23 cellular contexts compared by ENCODE assay signal in the genomic region with DNA sequence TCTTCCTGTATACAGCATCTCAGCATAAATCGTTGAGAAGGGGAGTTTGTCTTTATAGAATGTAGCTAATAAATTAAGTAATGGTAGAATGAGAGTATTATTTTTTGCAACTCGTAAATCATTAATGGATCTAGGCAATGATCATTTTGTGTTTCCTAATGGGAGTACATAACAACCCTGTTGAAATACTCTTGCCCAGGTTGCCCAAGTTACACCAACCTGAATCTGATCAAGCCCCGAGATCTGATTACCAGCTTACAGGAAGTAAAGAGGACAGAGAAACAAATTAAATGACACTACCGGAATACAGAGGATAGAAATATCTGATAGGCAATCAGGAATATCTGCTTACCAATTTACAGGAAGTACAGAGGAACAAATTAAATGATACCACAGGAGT.
DNase-seq lines count a peak whose midpoint lies in the region; ATAC-seq, FAIRE-seq and TF ChIP-seq lines count a peak whose summit lies in the region.
"Had no signal": no experiment of that assay in that cellular context is flagged by ENCODE, and none has a peak within 500 bp of the region (broad histone marks: within the 10 kb centered on the region; RNA-seq: fewer than 3 reads in every experiment).

No MANE protein-coding gene starts in this region.

- no peak overlapping the region for H3K27ac Mint-ChIP-seq in natural killer cell
- H3K27ac Mint-ChIP-seq: B cell; CD4-positive, alpha-beta T cell; CD8-positive, alpha-beta T cell had no signal

- H3K36me3 ChIP-seq in liver (ENCODE audit: control insufficient read depth in 4 of 4, insufficient read depth in 3 of 4, low read depth in 1 of 4, low read length in 3 of 4), result peaks cover 0 to 2% (median 0%) of the 10 kb centered on the region in 4 donors
- no peaks in the 10 kb centered on the region for H3K36me3 ChIP-seq in HepG2 (replicated peaks in 1 of 2; ENCODE audit: control insufficient read depth in 1 of 2, insufficient read depth in 2 of 2, low read length in 2 of 2)
- H3K36me3 ChIP-seq in right lobe of liver, result no peaks in the 10 kb centered on the region
- no peaks in the 10 kb centered on the region for H3K36me3 ChIP-seq in parathyroid adenoma (ENCODE audit: control insufficient read depth, insufficient read depth, low read length)
- H3K36me3 ChIP-seq in smooth muscle cell (ENCODE audit: low read depth), result peaks cover 9% of the 10 kb centered on the region
- H3K36me3 ChIP-seq in esophagus muscularis mucosa, result no peaks in the 10 kb centered on the region

- H3K27me3 ChIP-seq in liver (ENCODE audit: control insufficient read depth in 4 of 4, insufficient read depth in 4 of 4, low read length in 3 of 4), result no peaks in the 10 kb centered on the region
- no peaks in the 10 kb centered on the region for H3K27me3 ChIP-seq in HepG2 (ENCODE audit: control insufficient read depth in 1 of 2, insufficient read depth in 2 of 2, low read length in 2 of 2)
- no peaks in the 10 kb centered on the region for H3K27me3 ChIP-seq in right lobe of liver
- H3K27me3 ChIP-seq in parathyroid adenoma (ENCODE audit: control insufficient read depth, insufficient read depth, low read length), result no peaks in the 10 kb centered on the region
- H3K27me3 ChIP-seq in smooth muscle cell (ENCODE audit: low read depth), result no peaks in the 10 kb centered on the region
- no peaks in the 10 kb centered on the region for H3K27me3 ChIP-seq in esophagus muscularis mucosa
- H3K27me3 ChIP-seq: BLaER1 treated with 17β-estradiol and CSF1 and Interleukin-3, amounts not matched to agents 10 nM and 100 nM had no signal

- POLR2A ChIA-PET in HepG2 (lab: Yijun Ruan, JAX), result no interaction called here

- H3K79me2 ChIP-seq in HepG2 (ENCODE audit: insufficient read depth, low read length), result no peaks in the 10 kb centered on the region
- no peaks in the 10 kb centered on the region for H3K79me2 ChIP-seq in parathyroid adenoma
- H3K79me2 ChIP-seq in smooth muscle cell (ENCODE audit: low read depth), result peaks cover 56% of the 10 kb centered on the region

- TF ChIP-seq RAD21 in liver (IDR thresholded peaks at IDR 0.05) (peak; percentile 62), HepG2 (CRISPR knock-in tag; IDR thresholded peaks at IDR 0.05) (no peak)

- H3K4me1 ChIP-seq in liver (ENCODE audit: control insufficient read depth in 4 of 4, insufficient read depth in 4 of 4, low read length in 3 of 4) (peaks cover 2 to 7% (median 3%) of the 10 kb centered on the region in 4 donors), HepG2 (ENCODE audit: insufficient read depth, low read length) (peaks cover 25% of the 10 kb centered on the region), right lobe of liver (peaks cover 0 to 14% (median 3%) of the 10 kb centered on the region in 4 donors), parathyroid adenoma (no peaks in the 10 kb centered on the region), smooth muscle cell (ENCODE audit: low read depth) (no peaks in the 10 kb centered on the region), esophagus muscularis mucosa (peaks cover 0 to 7% (median 0%) of the 10 kb centered on the region in 4 donors)
- H3K4me1 ChIP-seq: BLaER1 treated with 17β-estradiol and CSF1 and Interleukin-3, amounts not matched to agents 10 nM and 100 nM; Caco-2 had no signal

- no peak for ATAC-seq in HepG2
- peak; percentile 93 to 99 (median 94) for ATAC-seq in right lobe of liver
- ATAC-seq in GM18511 (IDR thresholded peaks at IDR 0.05; ENCODE audit: unreplicated experiment), result no peak
- ATAC-seq in natural killer cell, result no peak
- ATAC-seq: A549; CD8-positive, alpha-beta T cell had no signal

- BruUV-seq in HepG2 (replicated peaks; lab: Mats Ljungman, UMichigan), result no TSS peak

- H3K9me3 Mint-ChIP-seq in natural killer cell, result peaks cover 3 to 6% of the 10 kb centered on the region in 2 donors

- no peaks in the 10 kb centered on the region for H3K36me3 Mint-ChIP-seq in natural killer cell

- H3F3A ChIP-seq in smooth muscle cell (ENCODE audit: low read depth), result peaks cover 10% of the 10 kb centered on the region

- peaks cover 22 to 24% of the 10 kb centered on the region in 2 donors for H3K4me1 Mint-ChIP-seq in natural killer cell
- H3K4me1 Mint-ChIP-seq: B cell had no signal

- H4K20me1 ChIP-seq in HepG2 (ENCODE audit: insufficient read depth, low read length) (no peaks in the 10 kb centered on the region), smooth muscle cell (ENCODE audit: low read depth) (no peaks in the 10 kb centered on the region)
- H4K20me1 ChIP-seq: BLaER1 treated with 17β-estradiol and CSF1 and Interleukin-3, amounts not matched to agents 10 nM and 100 nM had no signal

- no peak for TF ChIP-seq CTCF in liver (IDR thresholded peaks at IDR 0.05; ENCODE audit: low read depth, low read length, missing input control)
- no peak for TF ChIP-seq CTCF in HepG2 (CRISPR knock-in tag; IDR thresholded peaks at IDR 0.05)
- no peak for TF ChIP-seq CTCF in right lobe of liver (IDR thresholded peaks at IDR 0.05)
- no peak for TF ChIP-seq CTCF in parathyroid adenoma (IDR thresholded peaks at IDR 0.05)
- no peak for TF ChIP-seq CTCF in smooth muscle cell (IDR thresholded peaks at IDR 0.05; ENCODE audit: borderline replicate concordance, insufficient read depth, poor library complexity, severe bottlenecking)
- no peak for TF ChIP-seq CTCF in esophagus muscularis mucosa (IDR thresholded peaks at IDR 0.05)
- TF ChIP-seq CTCF in natural killer cell (IDR thresholded peaks at IDR 0.05), result no peak

- H3K4me2 ChIP-seq in HepG2 (ENCODE audit: low read depth, low read length), result no peak overlapping the region
- H3K4me2 ChIP-seq in parathyroid adenoma (ENCODE audit: low read length), result peak overlapping the region; percentile 4
- H3K4me2 ChIP-seq in smooth muscle cell, result no peak overlapping the region
- H3K4me2 ChIP-seq: A549; BLaER1 treated with 17β-estradiol and CSF1 and Interleukin-3, amounts not matched to agents 10 nM and 100 nM had no signal

- no peak overlapping the region for H2AFZ ChIP-seq in HepG2 (ENCODE audit: low read length)
- peak overlapping the region; percentile 20 for H2AFZ ChIP-seq in parathyroid adenoma
- no peak overlapping the region for H2AFZ ChIP-seq in smooth muscle cell (ENCODE audit: low read depth)

- H3K27ac ChIP-seq in liver (ENCODE audit: low read depth in 1 of 2, low read length in 2 of 2) (peak overlapping the region; percentile 93), HepG2 (ENCODE audit: extremely low read length, insufficient read depth, low read length) (no peak overlapping the region), right lobe of liver (peak overlapping the region; percentile 68 to 89 (median 88)), parathyroid adenoma (peak overlapping the region; percentile 39), smooth muscle cell (ENCODE audit: low read depth) (peak overlapping the region; percentile 15), esophagus muscularis mucosa (replicated peaks in 1 of 4) (no peak overlapping the region)
- H3K27ac ChIP-seq: 22Rv1; BLaER1 treated with 17β-estradiol and CSF1 and Interleukin-3, amounts not matched to agents 10 nM and 100 nM; C4-2B had no signal

- 36% methylated on average over 4 of the region's 4 CpGs for WGBS in liver
- WGBS in HepG2 (ENCODE audit: low lambda C conversion rate), result 96% methylated on average over 4 of the region's 4 CpGs
- whole genome bisulfite sequencing in right lobe of liver (ENCODE audit: insufficient coverage, low coverage, low lambda C conversion rate, missing lambda C conversion rate), result 14% methylated on average over 4 of the region's 4 CpGs
- 93% methylated on average over 4 of the region's 4 CpGs for WGBS in smooth muscle cell (ENCODE audit: low lambda C conversion rate)
- WGBS in esophagus muscularis mucosa, result 94% methylated on average over 4 of the region's 4 CpGs

- H3K4me3 ChIP-seq in liver (ENCODE audit: low read depth in 1 of 3, low read length in 3 of 3) (no peak overlapping the region), HepG2 (replicated peaks in 1 of 3; ENCODE audit: insufficient read depth in 1 of 3, low read depth in 2 of 3, low read length in 3 of 3) (no peak overlapping the region), right lobe of liver (no peak overlapping the region), parathyroid adenoma (ENCODE audit: low read depth, low read length) (no peak overlapping the region), smooth muscle cell (no peak overlapping the region), esophagus muscularis mucosa (no peak overlapping the region)
- H3K4me3 ChIP-seq: A549; BLaER1 treated with 17β-estradiol and CSF1 and Interleukin-3, amounts not matched to agents 10 nM and 100 nM had no signal

- CTCF ChIA-PET in HepG2 (lab: Yijun Ruan, JAX; ENCODE audit: low intra/inter-chr PET ratio, low total read pairs), result no interaction called here

- in situ Hi-C loops in HepG2 (cut with HindIII; ENCODE audit: extremely low pct_ligation_motif_present, low pct_unique_long_range_greater_than_20kb), result no loop called here

- H3K9me3 ChIP-seq in liver (ENCODE audit: control insufficient read depth in 4 of 4, low read length in 3 of 4) (no peaks in the 10 kb centered on the region), HepG2 (ENCODE audit: low read length) (peaks cover 6% of the 10 kb centered on the region; the same call in 1 of the 2 replicates), right lobe of liver (no peaks in the 10 kb centered on the region), parathyroid adenoma (ENCODE audit: control insufficient read depth, low read length) (no peaks in the 10 kb centered on the region), smooth muscle cell (replicated peaks; ENCODE audit: low read depth) (peaks cover 6% of the 10 kb centered on the region), esophagus muscularis mucosa (peaks cover 0 to 3% (median 0%) of the 10 kb centered on the region in 4 donors)
- H3K9me3 ChIP-seq: Caco-2 had no signal

- TF ChIP-seq POLR2A in HepG2 (IDR thresholded peaks at IDR 0.05; ENCODE audit: insufficient read depth in 1 of 2, low read depth in 2 of 2, low read length in 2 of 2) (no peak), right lobe of liver (IDR thresholded peaks at IDR 0.05) (peak; percentile 42), esophagus muscularis mucosa (IDR thresholded peaks at IDR 0.05; ENCODE audit: low read depth) (no peak)

- H3K4me3 Mint-ChIP-seq in natural killer cell, result no peak overlapping the region
- H3K4me3 Mint-ChIP-seq: B cell; CD4-positive, alpha-beta T cell; CD8-positive, alpha-beta T cell had no signal

- H3K27me3 Mint-ChIP-seq in natural killer cell (ENCODE audit: low read depth in 2 of 2), result no peaks in the 10 kb centered on the region
- H3K27me3 Mint-ChIP-seq: B cell; CD4-positive, alpha-beta T cell had no signal

- no peak for FAIRE-seq in HepG2 (lab: Jason Lieb, UNC)
- FAIRE-seq: A549, D721Med, G401.6, GM12891 had no signal

- H3K9ac ChIP-seq in liver (ENCODE audit: low read depth in 1 of 2, low read length in 2 of 2), result peak overlapping the region; percentile 12 to 75
- H3K9ac ChIP-seq in HepG2 (ENCODE audit: insufficient read depth, low read depth, low read length), result no peak overlapping the region
- H3K9ac ChIP-seq in parathyroid adenoma, result no peak overlapping the region
- H3K9ac ChIP-seq in smooth muscle cell (ENCODE audit: low read depth), result no peak overlapping the region
- H3K9ac ChIP-seq: BLaER1 treated with 17β-estradiol and CSF1 and Interleukin-3, amounts not matched to agents 10 nM and 100 nM had no signal

- intact Hi-C loops in HepG2 (cut with micrococcal nuclease; ENCODE audit: unreplicated experiment), result no loop called here
- intact Hi-C loops in right lobe of liver (cut with DNase I), result no loop called here
- intact Hi-C loops in esophagus muscularis mucosa (cut with DNase I), result no loop called here
- intact Hi-C loops in natural killer cell (cut with micrococcal nuclease), result no loop called here

- no peak for DNase-seq in HepG2 (ENCODE audit: low spot score)
- DNase-seq in right lobe of liver, result no peak
- no peak for DNase-seq in smooth muscle cell (lab: John Stamatoyannopoulos, UW; ENCODE audit: unreplicated experiment)
- DNase-seq in esophagus muscularis mucosa (ENCODE audit: extremely low spot score), result no peak
- DNase-seq in natural killer cell, result no peak
- DNase-seq: AML-193; Caco-2; Calu3; CD4-positive, alpha-beta T cell; CD8-positive, alpha-beta T cell; DMS79 treated with DMSO at 0.1 percent for 48 hours; GF-D8 had no signal

- TF ChIP-seq EP300 in HepG2 (IDR thresholded peaks at IDR 0.05; ENCODE audit: low read depth in 2 of 2, low read length in 2 of 2) (no peak), HepG2 (CRISPR knock-in tag; IDR thresholded peaks at IDR 0.05; ENCODE audit: borderline replicate concordance) (no peak), esophagus muscularis mucosa (IDR thresholded peaks at IDR 0.05) (no peak)

Comparison
In these comparisons a context has a peak if more than half of its experiments do, and no peak if none do; other contexts are left out.
1. H3K27ac ChIP-seq: peak in liver (2 of 2), right lobe of liver (3 of 3), parathyroid adenoma (single experiment) and smooth muscle cell (single experiment); none in HepG2 (single experiment) and esophagus muscularis mucosa (0 of 4).
2. H3K9ac ChIP-seq: peak in liver (2 of 2); none in HepG2 (single experiment), parathyroid adenoma (single experiment) and smooth muscle cell (single experiment).
3. ATAC-seq: peak in right lobe of liver (4 of 4); none in HepG2 (single experiment), GM18511 (single experiment) and natural killer cell (0 of 3).